23 cellular contexts compared by ENCODE assay signal in genomic region chr3:52040600-52040999, GRCh38. TPM values are rescaled to one million over a fixed set of nuclear protein-coding genes. Genes with fewer than 3 reads are reported as not detected.
A peak's percentile ranks its signal among the peaks of the same experiment; 100 is the strongest.
DNase-seq lines count a peak whose midpoint lies in the region; ATAC-seq, FAIRE-seq and TF ChIP-seq lines count a peak whose summit lies in the region.
"Had no signal": no experiment of that assay in that cellular context is flagged by ENCODE, and none has a peak within 500 bp of the region (broad histone marks: within the 10 kb centered on the region; RNA-seq: fewer than 3 reads in every experiment).

No MANE protein-coding gene starts in this region.

- H3K4me1 Mint-ChIP-seq in progenitor cell of endocrine pancreas (ENCODE audit: low read depth), result peaks cover 12% of the 10 kb centered on the region
- peaks cover 8 to 26% (median 20%) of the 10 kb centered on the region in 4 donors for H3K4me1 Mint-ChIP-seq in naive thymus-derived CD8-positive, alpha-beta T cell
- H3K4me1 Mint-ChIP-seq: activated CD4-positive, alpha-beta T cell treated with anti-CD3 and anti-CD28 coated beads for 36 hours had no signal

- no peaks in the 10 kb centered on the region for H3K27me3 ChIP-seq in HepG2 (ENCODE audit: control insufficient read depth in 1 of 2, insufficient read depth in 2 of 2, low read length in 2 of 2)
- H3K27me3 ChIP-seq in right lobe of liver, result no peaks in the 10 kb centered on the region
- H3K27me3 ChIP-seq in right atrium auricular region, result no peaks in the 10 kb centered on the region

- H3K27ac ChIP-seq in HepG2 (ENCODE audit: extremely low read length, insufficient read depth, low read length) (no peak overlapping the region), right lobe of liver (no peak overlapping the region), right atrium auricular region (peak overlapping the region; percentile 68 to 82)
- H3K27ac ChIP-seq: psoas muscle had no signal

- CTCF ChIA-PET in HepG2 (lab: Yijun Ruan, JAX; ENCODE audit: low intra/inter-chr PET ratio, low total read pairs), result interaction anchor here (1.7 kb wide), 1 partner anchor 26 kb away, joined by 3 read pairs; no protein-coding TSS in a partner anchor

- peak overlapping the region; percentile 73 for H3K4me2 ChIP-seq in HepG2 (ENCODE audit: low read depth, low read length)

- in situ Hi-C loops in HepG2 (cut with HindIII; ENCODE audit: extremely low pct_ligation_motif_present, low pct_unique_long_range_greater_than_20kb), result loop anchor here (5.0 kb wide), 1 partner anchor 38 kb away; no protein-coding TSS in a partner anchor

- H3K9me3 ChIP-seq in HepG2 (ENCODE audit: low read length), result no peaks in the 10 kb centered on the region
- no peaks in the 10 kb centered on the region for H3K9me3 ChIP-seq in right lobe of liver
- H3K9me3 ChIP-seq in right atrium auricular region, result no peaks in the 10 kb centered on the region
- H3K9me3 ChIP-seq: psoas muscle had no signal

- no peak for TF ChIP-seq CTCF in HepG2 (CRISPR knock-in tag; IDR thresholded peaks at IDR 0.05)
- no peak for TF ChIP-seq CTCF in right lobe of liver (IDR thresholded peaks at IDR 0.05)
- no peak for TF ChIP-seq CTCF in right atrium auricular region (IDR thresholded peaks at IDR 0.05)
- TF ChIP-seq CTCF in progenitor cell of endocrine pancreas (IDR thresholded peaks at IDR 0.05; ENCODE audit: unreplicated experiment), result no peak

- intact Hi-C loops in HepG2 (cut with micrococcal nuclease; ENCODE audit: unreplicated experiment) (no loop called here), right lobe of liver (cut with DNase I) (no loop called here)

- peaks cover 16% of the 10 kb centered on the region for H3K27me3 Mint-ChIP-seq in progenitor cell of endocrine pancreas
- no peaks in the 10 kb centered on the region for H3K27me3 Mint-ChIP-seq in naive thymus-derived CD8-positive, alpha-beta T cell
- H3K27me3 Mint-ChIP-seq: activated CD4-positive, alpha-beta T cell treated with anti-CD3 and anti-CD28 coated beads for 36 hours; T-cell had no signal

- no peaks in the 10 kb centered on the region for H3K79me2 ChIP-seq in HepG2 (ENCODE audit: insufficient read depth, low read length)

- BruUV-seq in HepG2 (replicated peaks; lab: Mats Ljungman, UMichigan), result no TSS peak

- H3K4me3 Mint-ChIP-seq in progenitor cell of endocrine pancreas (ENCODE audit: low read depth), result no peak overlapping the region
- H3K4me3 Mint-ChIP-seq in naive thymus-derived CD8-positive, alpha-beta T cell, result no peak overlapping the region
- H3K4me3 Mint-ChIP-seq: activated CD4-positive, alpha-beta T cell treated with anti-CD3 and anti-CD28 coated beads for 36 hours; activated T-helper 1 cell treated with anti-CD3 and anti-CD28 coated beads, Interleukin-12 subunit alpha, Interleukin-12 subunit beta, Interleukin-2, Interleukin-4 antibody, amounts not matched to agents 30 ng/mL and 10 ng/mL and 1 ng/mL, durations not matched to agents 14 hours and 24 hours and 36 hours; stimulated activated naive B cell treated with anti-CD40 and anti-IgM and Interleukin-4, amounts not matched to agents 10 μg/mL and 1 μg/mL and 100 μg/mL, for 72 hours; T-cell had no signal

- no peak for ATAC-seq in HepG2
- ATAC-seq in right lobe of liver, result no peak
- ATAC-seq in naive thymus-derived CD8-positive, alpha-beta T cell, result no peak
- ATAC-seq: activated CD4-positive, alpha-beta T cell treated with anti-CD3 and anti-CD28 coated beads for 36 hours; stimulated activated naive B cell treated with anti-CD40 and anti-IgM and Interleukin-4, amounts not matched to agents 10 μg/mL and 1 μg/mL and 100 μg/mL, for 72 hours; T-cell had no signal

- peak overlapping the region in 1 of 3 experiments; percentile 58; a peak in 2 of 6 replicates for H3K4me3 ChIP-seq in HepG2 (replicated peaks in 1 of 3; ENCODE audit: insufficient read depth in 1 of 3, low read depth in 2 of 3, low read length in 3 of 3)
- H3K4me3 ChIP-seq in right lobe of liver, result no peak overlapping the region
- no peak overlapping the region for H3K4me3 ChIP-seq in right atrium auricular region
- H3K4me3 ChIP-seq: psoas muscle, skin epidermis had no signal

- no peak for TF ChIP-seq POLR2A in HepG2 (IDR thresholded peaks at IDR 0.05; ENCODE audit: insufficient read depth in 1 of 2, low read depth in 2 of 2, low read length in 2 of 2)
- no peak for TF ChIP-seq POLR2A in right lobe of liver (IDR thresholded peaks at IDR 0.05)

- H3K4me1 ChIP-seq in HepG2 (ENCODE audit: insufficient read depth, low read length) (peaks cover 62% of the 10 kb centered on the region), right lobe of liver (peaks cover 0 to 8% (median 0%) of the 10 kb centered on the region in 4 donors), right atrium auricular region (peaks cover 0 to 46% of the 10 kb centered on the region in 2 donors)

- no peak for DNase-seq in HepG2 (ENCODE audit: low spot score)
- DNase-seq in right lobe of liver, result no peak
- no peak for DNase-seq in right atrium auricular region (ENCODE audit: low spot score)
- DNase-seq in progenitor cell of endocrine pancreas (ENCODE audit: low spot score, unreplicated experiment), result no peak
- no peak for DNase-seq in naive thymus-derived CD8-positive, alpha-beta T cell
- DNase-seq in NCI-H82 treated with DMSO at 0.1 percent for 48 hours (lab: John Stamatoyannopoulos, UW; ENCODE audit: unreplicated experiment), result no peak
- no peak for DNase-seq in KG1 (lab: John Stamatoyannopoulos, UW)
- no peak for DNase-seq in activated CD4-positive, CD25-positive, alpha-beta regulatory T cell treated with anti-CD3 and anti-CD28 coated beads, Interleukin-2, amount 50 U/mL, for 72 hours
- DNase-seq: activated CD4-positive, alpha-beta T cell treated with anti-CD3 and anti-CD28 coated beads for 36 hours; activated naive CD4-positive, alpha-beta T cell treated with anti-CD3 and anti-CD28 coated beads, Interleukin-2, amount 50 U/mL, for 16 hours; MV-4-11; NCI-H1694; NCI-H526 treated with DMSO at 0.1 percent for 48 hours; stimulated activated CD4-positive, alpha-beta T cell treated with anti-CD3 and anti-CD28 coated beads, Interleukin-1b, Interleukin-23, amount 100 ng/mL, for 48 hours; stimulated activated naive B cell treated with anti-CD40 and anti-IgM and Interleukin-4, amounts not matched to agents 10 μg/mL and 1 μg/mL and 100 μg/mL, for 72 hours; T-cell had no signal

- no peak overlapping the region for H2AFZ ChIP-seq in HepG2 (ENCODE audit: low read length)

- H3K36me3 Mint-ChIP-seq in progenitor cell of endocrine pancreas (ENCODE audit: insufficient read depth), result no peaks in the 10 kb centered on the region
- H3K36me3 Mint-ChIP-seq in naive thymus-derived CD8-positive, alpha-beta T cell, result no peaks in the 10 kb centered on the region
- H3K36me3 Mint-ChIP-seq: stimulated activated naive B cell treated with anti-CD40 and anti-IgM and Interleukin-4, amounts not matched to agents 10 μg/mL and 1 μg/mL and 100 μg/mL, for 72 hours; T-cell had no signal

- no peak for TF ChIP-seq EP300 in HepG2 (IDR thresholded peaks at IDR 0.05; ENCODE audit: low read depth in 2 of 2, low read length in 2 of 2)
- no peak for TF ChIP-seq EP300 in HepG2 (CRISPR knock-in tag; IDR thresholded peaks at IDR 0.05; ENCODE audit: borderline replicate concordance)

- H3K36me3 ChIP-seq in HepG2 (replicated peaks in 1 of 2; ENCODE audit: control insufficient read depth in 1 of 2, insufficient read depth in 2 of 2, low read length in 2 of 2), result no peaks in the 10 kb centered on the region
- no peaks in the 10 kb centered on the region for H3K36me3 ChIP-seq in right lobe of liver
- H3K36me3 ChIP-seq in right atrium auricular region, result no peaks in the 10 kb centered on the region

- WGBS in HepG2 (ENCODE audit: low lambda C conversion rate), result 62% methylated on average over 8 of the region's 8 CpGs
- WGBS in right lobe of liver (ENCODE audit: insufficient coverage, low coverage, low lambda C conversion rate, missing lambda C conversion rate), result 80% methylated on average over 3 of the region's 8 CpGs

- H3K9me3 Mint-ChIP-seq in progenitor cell of endocrine pancreas (ENCODE audit: low read depth), result no peaks in the 10 kb centered on the region
- no peaks in the 10 kb centered on the region for H3K9me3 Mint-ChIP-seq in naive thymus-derived CD8-positive, alpha-beta T cell
- H3K9me3 Mint-ChIP-seq: activated T-helper 1 cell treated with anti-CD3 and anti-CD28 coated beads, Interleukin-12 subunit alpha, Interleukin-12 subunit beta, Interleukin-2, Interleukin-4 antibody, amounts not matched to agents 30 ng/mL and 10 ng/mL and 1 ng/mL, durations not matched to agents 14 hours and 24 hours and 36 hours; stimulated activated naive B cell treated with anti-CD40 and anti-IgM and Interleukin-4, amounts not matched to agents 10 μg/mL and 1 μg/mL and 100 μg/mL, for 72 hours; T-cell had no signal

- H3K9ac ChIP-seq in HepG2 (ENCODE audit: insufficient read depth, low read depth, low read length), result peak overlapping the region; percentile 35; the same call in 1 of the 2 replicates

- no peak for FAIRE-seq in HepG2 (lab: Jason Lieb, UNC)
- FAIRE-seq: astrocyte, colon, GM19239, TTC549 had no signal

- POLR2A ChIA-PET in HepG2 (lab: Yijun Ruan, JAX), result interaction anchor here (0.6 to 4.3 kb wide), 8 partner anchors 11 to 403 kb away, joined by 3 to 20 read pairs (median 4); partner anchors contain the start of genes DUSP7, POC1A and RPL29
- POLR2A ChIA-PET in naive thymus-derived CD8-positive, alpha-beta T cell (lab: Charles Lee), result interaction anchor here (1.4 to 2.1 kb wide), 3 partner anchors 9 to 13 kb away, joined by 3 to 9 read pairs (median 4); no protein-coding TSS in a partner anchor

- TF ChIP-seq RAD21 in HepG2 (CRISPR knock-in tag; IDR thresholded peaks at IDR 0.05), result no peak

- no peaks in the 10 kb centered on the region for H4K20me1 ChIP-seq in HepG2 (ENCODE audit: insufficient read depth, low read length)

- H3K27ac Mint-ChIP-seq in progenitor cell of endocrine pancreas, result peak overlapping the region; percentile 62
- peak overlapping the region in 2 of 10 donors; percentile 56 to 70 for H3K27ac Mint-ChIP-seq in naive thymus-derived CD8-positive, alpha-beta T cell
- H3K27ac Mint-ChIP-seq: activated CD4-positive, alpha-beta T cell treated with anti-CD3 and anti-CD28 coated beads for 36 hours; activated T-helper 1 cell treated with anti-CD3 and anti-CD28 coated beads, Interleukin-12 subunit alpha, Interleukin-12 subunit beta, Interleukin-2, Interleukin-4 antibody, amounts not matched to agents 30 ng/mL and 10 ng/mL and 1 ng/mL, durations not matched to agents 14 hours and 24 hours and 36 hours had no signal

RNA-seq across cellular contexts. Expression of gene DUSP7, which starts 15.8 kb away (rescaled TPM):
- total RNA-seq in HepG2 (2016; rRNA removed; fragmentation: Illumina TruSeq; extraction: Trizol), result 6.6 and 7.3 TPM in 2 replicates
- 4.7 and 5.1 TPM in 2 replicates for total RNA-seq in HepG2 (2016; cell fraction: cytosol; rRNA removed; fragmentation: Illumina TruSeq; extraction: Trizol; ENCODE audit: low read depth)
- total RNA-seq in HepG2 (2016; cell fraction: insoluble cytoplasmic fraction; rRNA removed; fragmentation: Illumina TruSeq; extraction: Trizol), result 5.1 and 7.0 TPM in 2 replicates
- 14.7 and 15.2 TPM in 2 replicates for total RNA-seq in HepG2 (2016; cell fraction: membrane; rRNA removed; fragmentation: Illumina TruSeq; extraction: Trizol)
- total RNA-seq in HepG2 (2016; cell fraction: nucleus; rRNA removed; fragmentation: Illumina TruSeq; extraction: Trizol), result 4.6 and 4.7 TPM in 2 replicates
- polyA plus RNA-seq in HepG2 (2011; rRNA removed), result 8.7 and 8.8 TPM in 2 replicates
- polyA plus RNA-seq in HepG2 (2011; cell fraction: cytosol; rRNA removed), result 8.3 and 10.5 TPM in 2 replicates
- polyA plus RNA-seq in HepG2 (2011; cell fraction: nucleus; rRNA removed), result 5.7 and 6.3 TPM in 2 replicates
- polyA plus RNA-seq in HepG2 (2012), result 2.9 and 3.4 TPM in 2 replicates
- 7.5 and 8.7 TPM in 2 replicates for polyA plus RNA-seq in HepG2 (2016; cell fraction: cytosol; fragmentation: Illumina TruSeq; extraction: Trizol; ENCODE audit: low read depth)
- polyA plus RNA-seq in HepG2 (2016; cell fraction: insoluble cytoplasmic fraction; fragmentation: Illumina TruSeq; extraction: Trizol; ENCODE audit: low read depth), result 9.3 and 11.6 TPM in 2 replicates
- polyA plus RNA-seq in HepG2 (2016; cell fraction: membrane; fragmentation: Illumina TruSeq; extraction: Trizol; ENCODE audit: low read depth), result 15.7 and 19.4 TPM in 2 replicates
- polyA plus RNA-seq in HepG2 (2016; cell fraction: nucleus; fragmentation: Illumina TruSeq; extraction: Trizol; ENCODE audit: insufficient read depth, low read depth), result 7.9 and 8.3 TPM in 2 replicates
- polyA minus RNA-seq in HepG2 (2011; rRNA and poly(A)+ RNA removed; ENCODE audit: low replicate concordance), result 31.6 and 87.2 TPM in 2 replicates
- 8.1 and 9.1 TPM in 2 replicates for polyA minus RNA-seq in HepG2 (2011; cell fraction: cytosol; rRNA and poly(A)+ RNA removed)
- polyA minus RNA-seq in HepG2 (2011; cell fraction: nucleus; rRNA and poly(A)+ RNA removed), result 4.6 and 5.6 TPM in 2 replicates
- 1 to 10 TPM; 3.0 to 4.2 (median 3.5) TPM for total RNA-seq in right lobe of liver
- total RNA-seq in right atrium auricular region, result 10 to 100 TPM; 17.7 to 33.7 TPM
- total RNA-seq in progenitor cell of endocrine pancreas, result 10.1 and 10.3 TPM in 2 replicates
- 10 to 100 TPM; 28.6 to 29.0 TPM for total RNA-seq in naive thymus-derived CD8-positive, alpha-beta T cell
- polyA plus RNA-seq in naive thymus-derived CD8-positive, alpha-beta T cell, result 1 to 10 TPM; 1.8 to 4.6 (median 2.2) TPM

RNA-seq across cellular contexts. Expression of gene RPL29, which starts 44.9 kb away (rescaled TPM):
- 1,348 and 1,507 TPM in 2 replicates for total RNA-seq in HepG2 (2016; rRNA removed; fragmentation: Illumina TruSeq; extraction: Trizol)
- total RNA-seq in HepG2 (2016; cell fraction: cytosol; rRNA removed; fragmentation: Illumina TruSeq; extraction: Trizol; ENCODE audit: low read depth), result 2,410 and 2,561 TPM in 2 replicates
- total RNA-seq in HepG2 (2016; cell fraction: insoluble cytoplasmic fraction; rRNA removed; fragmentation: Illumina TruSeq; extraction: Trizol), result 1,336 and 1,557 TPM in 2 replicates
- total RNA-seq in HepG2 (2016; cell fraction: membrane; rRNA removed; fragmentation: Illumina TruSeq; extraction: Trizol), result 3,125 and 3,259 TPM in 2 replicates
- 561 and 582 TPM in 2 replicates for total RNA-seq in HepG2 (2016; cell fraction: nucleus; rRNA removed; fragmentation: Illumina TruSeq; extraction: Trizol)
- 2,212 and 2,263 TPM in 2 replicates for polyA plus RNA-seq in HepG2 (2011; rRNA removed)
- polyA plus RNA-seq in HepG2 (2011; cell fraction: cytosol; rRNA removed), result 3,529 and 3,773 TPM in 2 replicates
- 1,156 and 1,364 TPM in 2 replicates for polyA plus RNA-seq in HepG2 (2011; cell fraction: nucleus; rRNA removed)
- polyA plus RNA-seq in HepG2 (2012), result 2,468 and 3,197 TPM in 2 replicates
- polyA plus RNA-seq in HepG2 (2016; cell fraction: cytosol; fragmentation: Illumina TruSeq; extraction: Trizol; ENCODE audit: low read depth), result 3,334 and 3,729 TPM in 2 replicates
- 2,145 and 2,237 TPM in 2 replicates for polyA plus RNA-seq in HepG2 (2016; cell fraction: insoluble cytoplasmic fraction; fragmentation: Illumina TruSeq; extraction: Trizol; ENCODE audit: low read depth)
- polyA plus RNA-seq in HepG2 (2016; cell fraction: membrane; fragmentation: Illumina TruSeq; extraction: Trizol; ENCODE audit: low read depth), result 4,346 and 4,410 TPM in 2 replicates
- 1,173 and 1,267 TPM in 2 replicates for polyA plus RNA-seq in HepG2 (2016; cell fraction: nucleus; fragmentation: Illumina TruSeq; extraction: Trizol; ENCODE audit: insufficient read depth, low read depth)
- 1,196 and 1,308 TPM in 2 replicates for polyA minus RNA-seq in HepG2 (2011; rRNA and poly(A)+ RNA removed; ENCODE audit: low replicate concordance)
- 819 and 837 TPM in 2 replicates for polyA minus RNA-seq in HepG2 (2011; cell fraction: cytosol; rRNA and poly(A)+ RNA removed)
- 324 and 432 TPM in 2 replicates for polyA minus RNA-seq in HepG2 (2011; cell fraction: nucleus; rRNA and poly(A)+ RNA removed)
- 100 to 1,000 TPM; 396 to 971 (median 447) TPM for total RNA-seq in right lobe of liver
- 1,000 to 10,000 TPM in 1 of 2 donors, 100 to 1,000 TPM in 1; 658 to 1,017 TPM for total RNA-seq in right atrium auricular region
- 1,205 and 1,236 TPM in 2 replicates for total RNA-seq in progenitor cell of endocrine pancreas
- 1,000 to 10,000 TPM; 1,232 to 1,277 TPM for total RNA-seq in naive thymus-derived CD8-positive, alpha-beta T cell
- 1,000 to 10,000 TPM; 1,632 to 1,741 (median 1,693) TPM for polyA plus RNA-seq in naive thymus-derived CD8-positive, alpha-beta T cell

RNA-seq across cellular contexts. Expression of gene ACY1, which starts 57.3 kb away (rescaled TPM):
- 112 and 113 TPM in 2 replicates for total RNA-seq in HepG2 (2016; rRNA removed; fragmentation: Illumina TruSeq; extraction: Trizol)
- total RNA-seq in HepG2 (2016; cell fraction: cytosol; rRNA removed; fragmentation: Illumina TruSeq; extraction: Trizol; ENCODE audit: low read depth), result 24.7 and 29.0 TPM in 2 replicates
- 100 and 107 TPM in 2 replicates for total RNA-seq in HepG2 (2016; cell fraction: insoluble cytoplasmic fraction; rRNA removed; fragmentation: Illumina TruSeq; extraction: Trizol)
- 29.7 and 29.8 TPM in 2 replicates for total RNA-seq in HepG2 (2016; cell fraction: membrane; rRNA removed; fragmentation: Illumina TruSeq; extraction: Trizol)
- 46.2 and 55.9 TPM in 2 replicates for total RNA-seq in HepG2 (2016; cell fraction: nucleus; rRNA removed; fragmentation: Illumina TruSeq; extraction: Trizol)
- polyA plus RNA-seq in HepG2 (2011; rRNA removed), result 162 and 166 TPM in 2 replicates
- 122 and 222 TPM in 2 replicates for polyA plus RNA-seq in HepG2 (2011; cell fraction: cytosol; rRNA removed)
- 380 and 387 TPM in 2 replicates for polyA plus RNA-seq in HepG2 (2011; cell fraction: nucleus; rRNA removed)
- polyA plus RNA-seq in HepG2 (2012), result 89.1 and 116 TPM in 2 replicates
- polyA plus RNA-seq in HepG2 (2016; cell fraction: cytosol; fragmentation: Illumina TruSeq; extraction: Trizol; ENCODE audit: low read depth), result 18.6 and 25.0 TPM in 2 replicates
- polyA plus RNA-seq in HepG2 (2016; cell fraction: insoluble cytoplasmic fraction; fragmentation: Illumina TruSeq; extraction: Trizol; ENCODE audit: low read depth), result 101 and 119 TPM in 2 replicates
- polyA plus RNA-seq in HepG2 (2016; cell fraction: membrane; fragmentation: Illumina TruSeq; extraction: Trizol; ENCODE audit: low read depth), result 26.8 and 28.5 TPM in 2 replicates
- polyA plus RNA-seq in HepG2 (2016; cell fraction: nucleus; fragmentation: Illumina TruSeq; extraction: Trizol; ENCODE audit: insufficient read depth, low read depth), result 112 and 117 TPM in 2 replicates
- polyA minus RNA-seq in HepG2 (2011; rRNA and poly(A)+ RNA removed; ENCODE audit: low replicate concordance), result 110 and 460 TPM in 2 replicates
- polyA minus RNA-seq in HepG2 (2011; cell fraction: cytosol; rRNA and poly(A)+ RNA removed), result 133 and 142 TPM in 2 replicates
- 75.1 and 77.0 TPM in 2 replicates for polyA minus RNA-seq in HepG2 (2011; cell fraction: nucleus; rRNA and poly(A)+ RNA removed)
- total RNA-seq in right lobe of liver, result 100 to 1,000 TPM; 223 to 479 (median 297) TPM
- total RNA-seq in right atrium auricular region, result 10 to 100 TPM; 26.0 to 29.8 TPM
- total RNA-seq in progenitor cell of endocrine pancreas, result 38.0 and 43.0 TPM in 2 replicates
- total RNA-seq in naive thymus-derived CD8-positive, alpha-beta T cell, result 10 to 100 TPM; 14.1 to 15.8 TPM
- polyA plus RNA-seq in naive thymus-derived CD8-positive, alpha-beta T cell, result 10 to 100 TPM; 18.5 to 28.5 (median 18.6) TPM

Comparison
In these comparisons a context has a peak if more than half of its experiments do, and no peak if none do; other contexts are left out.
1. H3K27ac ChIP-seq: peak in right atrium auricular region (2 of 2); none in HepG2 (single experiment) and right lobe of liver (0 of 3).